Comparison of ENCODE assay signal across 8 cellular contexts in the genomic region with DNA sequence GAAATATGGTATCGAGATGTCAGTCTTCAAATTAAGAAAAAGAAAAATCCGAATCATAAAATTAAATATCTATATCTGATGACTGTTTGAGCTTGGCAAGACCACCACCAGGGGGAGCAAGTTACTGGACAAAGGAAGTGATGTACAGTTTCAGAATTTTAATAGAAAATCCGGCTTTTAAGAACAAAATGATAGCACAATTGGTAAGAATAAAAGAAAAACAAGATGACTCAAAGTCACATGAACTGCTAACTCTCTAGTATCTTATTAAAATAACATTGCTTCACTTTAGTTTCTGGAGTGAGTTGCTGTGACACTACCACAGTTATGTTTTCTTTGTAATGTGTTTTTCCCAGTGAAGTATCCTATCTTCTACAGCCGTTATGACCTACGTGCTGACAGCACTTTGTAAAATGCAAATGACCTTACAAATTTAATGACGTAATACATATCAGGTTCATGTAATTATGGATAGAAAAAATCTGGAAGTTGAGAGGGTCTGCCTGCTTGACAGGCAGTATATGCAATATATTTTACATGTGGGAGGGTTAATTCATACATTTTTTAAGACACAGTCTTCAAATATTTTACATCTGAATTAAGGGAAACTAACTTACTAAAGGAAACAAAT.
DNase-seq lines count a peak whose midpoint lies in the region; ATAC-seq and TF ChIP-seq lines count a peak whose summit lies in the region.

No MANE protein-coding gene starts in this region.

- no peaks in the 10 kb centered on the region for H3K27me3 Mint-ChIP-seq in activated T-cell treated with anti-CD3 and anti-CD28 coated beads, Interleukin-2, amount 50 U/mL, for 72 hours (ENCODE audit: low read depth)
- no peaks in the 10 kb centered on the region for H3K27me3 Mint-ChIP-seq in activated T-cell treated with anti-CD3 and anti-CD28 coated beads, Interleukin-2, amount 50 U/mL, for 4 hours (ENCODE audit: low read depth)
- no peaks in the 10 kb centered on the region for H3K27me3 Mint-ChIP-seq in neural progenitor cell (ENCODE audit: insufficient read depth, low read depth)

- no peak overlapping the region for H3K4me2 ChIP-seq in neural progenitor cell

- TF ChIP-seq CTCF in Peyer's patch (IDR thresholded peaks at IDR 0.05) (peak in 4 of 6 experiments; percentile 16 to 47 (median 43)), neural progenitor cell (IDR thresholded peaks at IDR 0.05) (peak; percentile 94)

- H3K4me1 Mint-ChIP-seq in activated T-cell treated with anti-CD3 and anti-CD28 coated beads, Interleukin-2, amount 50 U/mL, for 72 hours (ENCODE audit: low read depth): no peaks in the 10 kb centered on the region
- H3K4me1 Mint-ChIP-seq in activated T-cell treated with anti-CD3 and anti-CD28 coated beads, Interleukin-2, amount 50 U/mL, for 4 hours (ENCODE audit: low read depth): no peaks in the 10 kb centered on the region
- no peaks in the 10 kb centered on the region for H3K4me1 Mint-ChIP-seq in neural progenitor cell

- peak; percentile 35 to 41 for DNase-seq in activated T-cell treated with anti-CD3 and anti-CD28 coated beads, Interleukin-2, amount 50 U/mL, for 72 hours
- DNase-seq in activated T-cell treated with anti-CD3 and anti-CD28 coated beads, Interleukin-2, amount 50 U/mL, for 4 hours: no peak
- peak in 1 of 3 donors; percentile 26 for DNase-seq in Peyer's patch
- peak; percentile 28 for DNase-seq in epidermal melanocyte (ENCODE audit: insufficient read length, low spot score)
- DNase-seq in neural progenitor cell (ENCODE audit: low spot score): peak; percentile 58
- no peak for DNase-seq in T-helper 9 cell

- H3K79me2 ChIP-seq in neural progenitor cell (ENCODE audit: low read depth): no peaks in the 10 kb centered on the region

- H3K4me3 Mint-ChIP-seq in activated T-cell treated with anti-CD3 and anti-CD28 coated beads, Interleukin-2, amount 50 U/mL, for 72 hours: no peak overlapping the region
- H3K4me3 Mint-ChIP-seq in activated T-cell treated with anti-CD3 and anti-CD28 coated beads, Interleukin-2, amount 50 U/mL, for 4 hours: no peak overlapping the region
- no peak overlapping the region for H3K4me3 Mint-ChIP-seq in neural progenitor cell

- no peak overlapping the region for H3K27ac Mint-ChIP-seq in activated T-cell treated with anti-CD3 and anti-CD28 coated beads, Interleukin-2, amount 50 U/mL, for 72 hours
- H3K27ac Mint-ChIP-seq in neural progenitor cell: no peak overlapping the region

- H3K4me1 ChIP-seq in Peyer's patch (no peaks in the 10 kb centered on the region), neural progenitor cell (no peaks in the 10 kb centered on the region)

- H3K27ac ChIP-seq in Peyer's patch (no peak overlapping the region), neural progenitor cell (no peak overlapping the region)

- no peak overlapping the region for H3K9ac ChIP-seq in neural progenitor cell

- TF ChIP-seq POLR2A in Peyer's patch (IDR thresholded peaks at IDR 0.05): no peak

- no peak overlapping the region for H3K4me3 ChIP-seq in Peyer's patch
- H3K4me3 ChIP-seq in neural progenitor cell: no peak overlapping the region

- H3K36me3 ChIP-seq in Peyer's patch (no peaks in the 10 kb centered on the region), neural progenitor cell (no peaks in the 10 kb centered on the region)

- no peak overlapping the region for H2AFZ ChIP-seq in neural progenitor cell (replicated peaks)

- no peaks in the 10 kb centered on the region for H3F3A ChIP-seq in neural progenitor cell (ENCODE audit: low read depth)

- ATAC-seq in activated T-cell treated with anti-CD3 and anti-CD28 coated beads, Interleukin-2, amount 50 U/mL, for 72 hours (replicated peaks in 1 of 2): no peak
- ATAC-seq in activated T-cell treated with anti-CD3 and anti-CD28 coated beads, Interleukin-2, amount 50 U/mL, for 4 hours: no peak
- ATAC-seq in HG03442 (IDR thresholded peaks at IDR 0.05; ENCODE audit: unreplicated experiment): peak; percentile 49
- ATAC-seq in HG03095 (IDR thresholded peaks at IDR 0.05; ENCODE audit: unreplicated experiment): no peak

- no peaks in the 10 kb centered on the region for H3K9me3 Mint-ChIP-seq in activated T-cell treated with anti-CD3 and anti-CD28 coated beads, Interleukin-2, amount 50 U/mL, for 72 hours
- H3K9me3 Mint-ChIP-seq in activated T-cell treated with anti-CD3 and anti-CD28 coated beads, Interleukin-2, amount 50 U/mL, for 4 hours: peaks cover 6% of the 10 kb centered on the region
- no peaks in the 10 kb centered on the region for H3K9me3 Mint-ChIP-seq in neural progenitor cell

- no peaks in the 10 kb centered on the region for H3K36me3 Mint-ChIP-seq in activated T-cell treated with anti-CD3 and anti-CD28 coated beads, Interleukin-2, amount 50 U/mL, for 72 hours (ENCODE audit: insufficient read depth in 2 of 2)
- H3K36me3 Mint-ChIP-seq in activated T-cell treated with anti-CD3 and anti-CD28 coated beads, Interleukin-2, amount 50 U/mL, for 4 hours (ENCODE audit: insufficient read depth): no peaks in the 10 kb centered on the region
- no peaks in the 10 kb centered on the region for H3K36me3 Mint-ChIP-seq in neural progenitor cell

- no peaks in the 10 kb centered on the region for H4K20me1 ChIP-seq in neural progenitor cell (ENCODE audit: low read depth)

- H3K27me3 ChIP-seq in Peyer's patch (no peaks in the 10 kb centered on the region), neural progenitor cell (no peaks in the 10 kb centered on the region)

- H3K9me3 ChIP-seq in Peyer's patch (no peaks in the 10 kb centered on the region), neural progenitor cell (ENCODE audit: low read depth) (no peaks in the 10 kb centered on the region)

Comparison
In these comparisons a context has a peak if more than half of its experiments do, and no peak if none do; other contexts are left out.
1. DNase-seq: peak in activated T-cell treated with anti-CD3 and anti-CD28 coated beads, Interleukin-2, amount 50 U/mL, for 72 hours (2 of 2), epidermal melanocyte (single experiment) and neural progenitor cell (single experiment); none in activated T-cell treated with anti-CD3 and anti-CD28 coated beads, Interleukin-2, amount 50 U/mL, for 4 hours (single experiment) and T-helper 9 cell (single experiment).